Comparison of ENCODE assay signal across 24 cellular contexts in genomic region chr1:24739241-24739640, GRCh38.
"Had no signal": no experiment of that assay in that cellular context is flagged by ENCODE, and none has a peak within 500 bp of the region (broad histone marks: within the 10 kb centered on the region; RNA-seq: fewer than 3 reads in every experiment).

No MANE protein-coding gene starts in this region.

- H3K4me3 ChIP-seq: breast epithelium had no signal

- H3K4me2 ChIP-seq: SK-N-SH had no signal

- H3K36me3 Mint-ChIP-seq: activated naive CD4-positive, alpha-beta T cell treated with anti-CD3 and anti-CD28 coated beads, Interleukin-2, amount 50 U/mL, for 24 hours had no signal

- H3K4me3 Mint-ChIP-seq: activated CD8-positive, alpha-beta T cell treated with anti-CD3 and anti-CD28 coated beads for 36 hours; activated naive CD4-positive, alpha-beta T cell treated with anti-CD3 and anti-CD28 coated beads, Interleukin-2, amount 50 U/mL, for 24 hours; activated T-cell treated with anti-CD3 and anti-CD28 coated beads, Interleukin-2, amount 50 U/mL, for 72 hours had no signal

- DNase-seq: activated CD4-positive, alpha-beta T cell treated with anti-CD3 and anti-CD28 coated beads for 4 hours; activated CD8-positive, alpha-beta memory T cell treated with anti-CD3 and anti-CD28 coated beads, Interleukin-2, amount 50 U/mL, for 4 hours; activated CD8-positive, alpha-beta T cell treated with anti-CD3 and anti-CD28 coated beads for 36 hours; activated gamma-delta T cell treated with Interleukin-2 at 50 U/mL for 16 hours; activated T-cell treated with anti-CD3 and anti-CD28 coated beads, Interleukin-2, amount 50 U/mL, for 72 hours; aorta; caudate nucleus; NCI-H1092; NCI-H1417 treated with DMSO at 0.1 percent for 48 hours; NCI-H1694; NCI-H2029; NCI-H2107; NCI-H2171 treated with DMSO at 0.1 percent for 48 hours; NCI-H226; NCI-H510A; NCI-H526 treated with DMSO at 0.1 percent for 48 hours; NCI-H82; SK-N-SH; T-helper 1 cell had no signal

- H3K9ac ChIP-seq: SK-N-SH had no signal

- H3K27ac ChIP-seq: breast epithelium, VCaP had no signal

- H3K9me3 Mint-ChIP-seq: activated CD8-positive, alpha-beta T cell treated with anti-CD3 and anti-CD28 coated beads for 36 hours; activated naive CD4-positive, alpha-beta T cell treated with anti-CD3 and anti-CD28 coated beads, Interleukin-2, amount 50 U/mL, for 24 hours; activated T-cell treated with anti-CD3 and anti-CD28 coated beads, Interleukin-2, amount 50 U/mL, for 72 hours; activated T-helper 2 cell treated with anti-CD3 and anti-CD28 coated beads, Interferon-gamma antibody, Interleukin-2, Interleukin-4, amounts not matched to agents 10 μg/mL and 5 μg/mL and 100 μg/mL, durations not matched to agents 14 hours and 24 hours and 36 hours had no signal

- H3K27me3 ChIP-seq: breast epithelium had no signal

- ATAC-seq: activated CD4-positive, CD25-positive, alpha-beta regulatory T cell treated with anti-CD3 and anti-CD28 coated beads, Interleukin-2, amount 50 U/mL, for 24 hours; activated CD8-positive, alpha-beta T cell treated with anti-CD3 and anti-CD28 coated beads for 36 hours; activated T-cell treated with anti-CD3 and anti-CD28 coated beads, Interleukin-2, amount 50 U/mL, for 72 hours had no signal

- H3K27ac Mint-ChIP-seq: activated CD8-positive, alpha-beta T cell treated with anti-CD3 and anti-CD28 coated beads for 36 hours; activated naive CD4-positive, alpha-beta T cell treated with anti-CD3 and anti-CD28 coated beads, Interleukin-2, amount 50 U/mL, for 24 hours; activated T-cell treated with anti-CD3 and anti-CD28 coated beads, Interleukin-2, amount 50 U/mL, for 72 hours; activated T-helper 2 cell treated with anti-CD3 and anti-CD28 coated beads, Interferon-gamma antibody, Interleukin-2, Interleukin-4, amounts not matched to agents 10 μg/mL and 5 μg/mL and 100 μg/mL, durations not matched to agents 14 hours and 24 hours and 36 hours had no signal

- H3K36me3 ChIP-seq: breast epithelium had no signal

- H3K9me3 ChIP-seq: breast epithelium, SK-N-SH had no signal
